In the genomic region with DNA sequence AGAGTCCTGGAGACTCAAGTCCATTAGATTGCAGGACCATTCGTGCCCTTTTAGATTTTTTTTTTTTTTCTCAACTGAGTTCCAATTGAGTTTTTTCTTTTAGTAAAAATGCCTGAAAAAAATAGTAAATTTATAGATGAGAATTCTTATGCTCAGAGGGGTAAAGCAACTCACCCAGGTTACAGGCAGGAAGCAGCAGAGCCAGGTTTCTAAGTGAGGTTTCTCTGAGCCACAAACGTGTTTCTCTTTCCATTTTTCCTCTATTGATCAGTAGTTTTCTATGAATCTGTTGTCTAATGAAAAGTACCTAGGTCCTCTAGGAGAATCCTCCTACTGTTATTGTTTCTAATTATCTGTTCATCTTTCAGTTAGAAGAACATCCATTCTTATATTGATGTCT, we compare ENCODE assay signal across 23 cellular contexts.
DNase-seq lines count a peak whose midpoint lies in the region; ATAC-seq and TF ChIP-seq lines count a peak whose summit lies in the region.
"Had no signal": no experiment of that assay in that cellular context is flagged by ENCODE, and none has a peak within 500 bp of the region (broad histone marks: within the 10 kb centered on the region; RNA-seq: fewer than 3 reads in every experiment).

No MANE protein-coding gene starts in this region.

- no peaks in the 10 kb centered on the region for H3K9me3 ChIP-seq in lower lobe of right lung
- H3K9me3 ChIP-seq: BLaER1 treated with 17β-estradiol and CSF1 and Interleukin-3, amounts not matched to agents 10 nM and 100 nM; SJCRH30 had no signal

- peak; percentile 61 for ATAC-seq in activated CD8-positive, alpha-beta memory T cell treated with anti-CD3 and anti-CD28 coated beads, Interleukin-2, amount 10 ng/mL, durations not matched to agents 7 days and 5 days
- ATAC-seq in GM18867 (IDR thresholded peaks at IDR 0.05; ENCODE audit: unreplicated experiment) (peak; percentile 45), Right ventricle myocardium superior (ENCODE audit: poor library complexity) (no peak), lower lobe of right lung (no peak), GM18505 (IDR thresholded peaks at IDR 0.05; ENCODE audit: unreplicated experiment) (no peak)
- ATAC-seq: HCT116, PC-3, SK-N-SH treated with all-trans-retinoic acid at 6 μM for 48 hours had no signal

- peaks cover 35% of the 10 kb centered on the region for H3K4me1 ChIP-seq in KMS-11 (ENCODE audit: low read depth, poor library complexity, severe bottlenecking)
- H3K4me1 ChIP-seq in lower lobe of right lung = peaks cover 6% of the 10 kb centered on the region
- H3K4me1 ChIP-seq: SJCRH30 had no signal

- no peak overlapping the region for H3K4me3 Mint-ChIP-seq in activated CD8-positive, alpha-beta memory T cell treated with anti-CD3 and anti-CD28 coated beads, Interleukin-2, amount 10 ng/mL, durations not matched to agents 7 days and 5 days
- H3K4me3 Mint-ChIP-seq in T-helper 1 cell treated with Interleukin-12 subunit alpha and Interleukin-12 subunit beta and Interleukin-4 antibody, amounts not matched to agents 30 μg/mL and 1 μg/mL, for 36 hours = no peak overlapping the region
- H3K4me3 Mint-ChIP-seq: CD4-positive, alpha-beta T cell had no signal

- H2AFZ ChIP-seq in KMS-11 (ENCODE audit: low read depth) = no peak overlapping the region

- no peaks in the 10 kb centered on the region for H3K36me3 ChIP-seq in KMS-11 (ENCODE audit: insufficient read depth)
- no peaks in the 10 kb centered on the region for H3K36me3 ChIP-seq in lower lobe of right lung
- H3K36me3 ChIP-seq: BLaER1 treated with 17β-estradiol and CSF1 and Interleukin-3, amounts not matched to agents 10 nM and 100 nM; SJCRH30 had no signal

- intact Hi-C loops in Right ventricle myocardium superior (cut with DNase I) = no loop called here
- intact Hi-C loops in lower lobe of right lung (cut with DNase I) = no loop called here

- peaks cover 43% of the 10 kb centered on the region for H3K4me1 Mint-ChIP-seq in activated CD8-positive, alpha-beta memory T cell treated with anti-CD3 and anti-CD28 coated beads, Interleukin-2, amount 10 ng/mL, durations not matched to agents 7 days and 5 days
- peaks cover 39% of the 10 kb centered on the region for H3K4me1 Mint-ChIP-seq in T-helper 1 cell treated with Interleukin-12 subunit alpha and Interleukin-12 subunit beta and Interleukin-4 antibody, amounts not matched to agents 30 μg/mL and 1 μg/mL, for 36 hours (ENCODE audit: low read depth)

- H3K36me3 Mint-ChIP-seq in activated CD8-positive, alpha-beta memory T cell treated with anti-CD3 and anti-CD28 coated beads, Interleukin-2, amount 10 ng/mL, durations not matched to agents 7 days and 5 days = peaks cover 1% of the 10 kb centered on the region
- no peaks in the 10 kb centered on the region for H3K36me3 Mint-ChIP-seq in T-helper 1 cell treated with Interleukin-12 subunit alpha and Interleukin-12 subunit beta and Interleukin-4 antibody, amounts not matched to agents 30 μg/mL and 1 μg/mL, for 36 hours (ENCODE audit: low read depth)

- no peak for DNase-seq in activated CD8-positive, alpha-beta memory T cell treated with anti-CD3 and anti-CD28 coated beads, Interleukin-2, amount 10 ng/mL, durations not matched to agents 7 days and 5 days
- no peak for DNase-seq in activated CD8-positive, alpha-beta memory T cell treated with anti-CD3 and anti-CD28 coated beads, Interleukin-2, amount 50 U/mL, for 4 hours
- no peak for DNase-seq in Right ventricle myocardium superior
- no peak for DNase-seq in lower lobe of right lung
- DNase-seq: CD4-positive, alpha-beta T cell; IMR-90; KG1; MV-4-11; NCI-H1105; NCI-H1436 treated with DMSO at 0.1 percent for 48 hours; NCI-H1930; NCI-H2107; NCI-H524; NCI-H748 treated with DMSO at 0.1 percent for 48 hours; PC-3; SJCRH30 had no signal

- H3K27me3 Mint-ChIP-seq in activated CD8-positive, alpha-beta memory T cell treated with anti-CD3 and anti-CD28 coated beads, Interleukin-2, amount 10 ng/mL, durations not matched to agents 7 days and 5 days = no peaks in the 10 kb centered on the region
- H3K27me3 Mint-ChIP-seq in T-helper 1 cell treated with Interleukin-12 subunit alpha and Interleukin-12 subunit beta and Interleukin-4 antibody, amounts not matched to agents 30 μg/mL and 1 μg/mL, for 36 hours (ENCODE audit: low read depth) = no peaks in the 10 kb centered on the region
- H3K27me3 Mint-ChIP-seq: CD4-positive, alpha-beta T cell had no signal

- TF ChIP-seq CTCF in KMS-11 (conservative IDR thresholded peaks at IDR 0.05; ENCODE audit: low read depth, low read length) (no peak), lower lobe of right lung (IDR thresholded peaks at IDR 0.05) (no peak)

- no peak overlapping the region for H3K9ac ChIP-seq in KMS-11
- H3K9ac ChIP-seq: BLaER1 treated with 17β-estradiol and CSF1 and Interleukin-3, amounts not matched to agents 10 nM and 100 nM had no signal

- CTCF ChIA-PET in activated CD8-positive, alpha-beta memory T cell treated with anti-CD3 and anti-CD28 coated beads, Interleukin-2, amount 10 ng/mL, durations not matched to agents 7 days and 5 days (lab: Charles Lee) = no interaction called here

- H4K20me1 ChIP-seq in KMS-11 (ENCODE audit: insufficient read depth) = no peaks in the 10 kb centered on the region
- H4K20me1 ChIP-seq: BLaER1 treated with 17β-estradiol and CSF1 and Interleukin-3, amounts not matched to agents 10 nM and 100 nM had no signal

- H3K27ac Mint-ChIP-seq in activated CD8-positive, alpha-beta memory T cell treated with anti-CD3 and anti-CD28 coated beads, Interleukin-2, amount 10 ng/mL, durations not matched to agents 7 days and 5 days = peak overlapping the region; percentile 61
- peak overlapping the region; percentile 14 for H3K27ac Mint-ChIP-seq in T-helper 1 cell treated with Interleukin-12 subunit alpha and Interleukin-12 subunit beta and Interleukin-4 antibody, amounts not matched to agents 30 μg/mL and 1 μg/mL, for 36 hours
- H3K27ac Mint-ChIP-seq: CD4-positive, alpha-beta T cell had no signal

- H3K4me2 ChIP-seq in KMS-11 = peak overlapping the region; percentile 10; the same call in 1 of the 2 replicates
- H3K4me2 ChIP-seq: BLaER1 treated with 17β-estradiol and CSF1 and Interleukin-3, amounts not matched to agents 10 nM and 100 nM had no signal

- H3K27me3 ChIP-seq in KMS-11 (ENCODE audit: insufficient read depth, low read depth) (no peaks in the 10 kb centered on the region), lower lobe of right lung (ENCODE audit: low read depth) (no peaks in the 10 kb centered on the region)
- H3K27me3 ChIP-seq: BLaER1 treated with 17β-estradiol and CSF1 and Interleukin-3, amounts not matched to agents 10 nM and 100 nM; SJCRH30 had no signal

- H3K4me3 ChIP-seq in KMS-11 (IDR thresholded peaks at IDR 0.05; ENCODE audit: insufficient read depth, low read depth, low read length) = no peak overlapping the region
- no peak overlapping the region for H3K4me3 ChIP-seq in lower lobe of right lung
- H3K4me3 ChIP-seq: BLaER1 treated with 17β-estradiol and CSF1 and Interleukin-3, amounts not matched to agents 10 nM and 100 nM; SJCRH30 had no signal

- no peaks in the 10 kb centered on the region for H3K9me3 Mint-ChIP-seq in activated CD8-positive, alpha-beta memory T cell treated with anti-CD3 and anti-CD28 coated beads, Interleukin-2, amount 10 ng/mL, durations not matched to agents 7 days and 5 days (ENCODE audit: low read depth)
- no peaks in the 10 kb centered on the region for H3K9me3 Mint-ChIP-seq in T-helper 1 cell treated with Interleukin-12 subunit alpha and Interleukin-12 subunit beta and Interleukin-4 antibody, amounts not matched to agents 30 μg/mL and 1 μg/mL, for 36 hours
- H3K9me3 Mint-ChIP-seq: CD4-positive, alpha-beta T cell had no signal

- H3K27ac ChIP-seq in KMS-11 = no peak overlapping the region; the same call in 1 of the 2 replicates
- H3K27ac ChIP-seq in lower lobe of right lung = no peak overlapping the region
- H3K27ac ChIP-seq: BLaER1 treated with 17β-estradiol and CSF1 and Interleukin-3, amounts not matched to agents 10 nM and 100 nM; SJCRH30 had no signal

- H3K79me2 ChIP-seq in KMS-11 (ENCODE audit: insufficient read depth, low read depth) = no peaks in the 10 kb centered on the region

- no peak for TF ChIP-seq POLR2A in GM18505 (IDR thresholded peaks at IDR 0.05; ENCODE audit: borderline replicate concordance, extremely low read depth, insufficient read depth, insufficient read length)

Comparison
In these comparisons a context has a peak if more than half of its experiments do, and no peak if none do; other contexts are left out.
1. ATAC-seq: peak in activated CD8-positive, alpha-beta memory T cell treated with anti-CD3 and anti-CD28 coated beads, Interleukin-2, amount 10 ng/mL, durations not matched to agents 7 days and 5 days (single experiment) and GM18867 (single experiment); none in Right ventricle myocardium superior (single experiment), lower lobe of right lung (0 of 2) and GM18505 (single experiment).